28 cellular contexts compared by ENCODE assay signal in the genomic region with DNA sequence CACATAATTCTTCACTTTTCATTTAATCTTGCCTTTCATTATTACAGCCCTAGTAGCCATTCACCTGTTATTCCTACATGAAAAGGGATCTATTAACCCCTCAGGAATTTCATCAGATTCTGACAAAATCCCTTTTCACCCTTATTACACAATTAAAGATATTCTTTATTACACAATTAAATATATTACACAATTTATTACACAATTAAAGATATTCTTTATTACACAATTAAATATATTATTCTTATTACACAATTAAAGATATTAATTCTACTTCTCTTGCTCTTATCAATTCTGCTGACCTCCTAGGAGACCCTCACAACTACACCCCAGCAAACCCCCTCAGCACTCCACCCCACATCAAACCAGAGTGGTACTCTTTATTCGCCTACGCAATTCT.
DNase-seq lines count a peak whose midpoint lies in the region; ATAC-seq, FAIRE-seq and TF ChIP-seq lines count a peak whose summit lies in the region.
"Had no signal": no experiment of that assay in that cellular context is flagged by ENCODE, and none has a peak within 500 bp of the region (broad histone marks: within the 10 kb centered on the region; RNA-seq: fewer than 3 reads in every experiment).

No MANE protein-coding gene starts in this region.

- peak overlapping the region in 10 of 11 experiments; percentile 5 to 52 (median 36); a peak in 11 of 22 replicates for H3K4me2 ChIP-seq in BLaER1 treated with 17β-estradiol and CSF1 and Interleukin-3, amounts not matched to agents 10 nM and 100 nM
- no peak overlapping the region for H3K4me2 ChIP-seq in K562 (ENCODE audit: insufficient read depth, low read length)

- POLR2A ChIA-PET in K562 (lab: Yijun Ruan, JAX), result no interaction called here

- DNase-seq in K562 (ENCODE audit: extremely low read depth in 1 of 4, low spot score in 3 of 4), result no peak
- no peak for DNase-seq in memory B cell (ENCODE audit: low spot score in 2 of 2)
- DNase-seq in GF-D8 (lab: John Stamatoyannopoulos, UW), result no peak
- no peak for DNase-seq in activated CD8-positive, alpha-beta memory T cell treated with anti-CD3 and anti-CD28 coated beads, Interleukin-2, amount 10 ng/mL, durations not matched to agents 7 days and 5 days
- DNase-seq: 8988T; ACHN; AML-193; C1 segment of cervical spinal cord; CD4-positive, alpha-beta memory T cell; CD4-positive, CD25-positive, alpha-beta regulatory T cell; CD8-positive, alpha-beta memory T cell; COR-L47; DMS 273 treated with DMSO at 0.1 percent for 48 hours; DMS153; DMS53; DMS79; DND-41; EL had no signal

- no peaks in the 10 kb centered on the region for H3K9me1 ChIP-seq in K562 (ENCODE audit: control insufficient read depth, insufficient read depth, low read length)

- no peaks in the 10 kb centered on the region for H3K9me3 Mint-ChIP-seq in memory B cell
- no peaks in the 10 kb centered on the region for H3K9me3 Mint-ChIP-seq in activated CD8-positive, alpha-beta memory T cell treated with anti-CD3 and anti-CD28 coated beads, Interleukin-2, amount 10 ng/mL, durations not matched to agents 7 days and 5 days (ENCODE audit: low read depth)
- H3K9me3 Mint-ChIP-seq: CD4-positive, alpha-beta memory T cell; CD4-positive, CD25-positive, alpha-beta regulatory T cell; CD8-positive, alpha-beta memory T cell had no signal

- TF ChIP-seq CTCF in K562 (IDR thresholded peaks at IDR 0.05 in 2 of 3, conservative IDR thresholded peaks at IDR 0.05 in 1 of 3; ENCODE audit: insufficient read depth in 2 of 3, low read depth in 1 of 3, low read length in 3 of 3), result no peak

- H3K4me3 Mint-ChIP-seq in memory B cell, result no peak overlapping the region
- no peak overlapping the region for H3K4me3 Mint-ChIP-seq in activated CD8-positive, alpha-beta memory T cell treated with anti-CD3 and anti-CD28 coated beads, Interleukin-2, amount 10 ng/mL, durations not matched to agents 7 days and 5 days
- H3K4me3 Mint-ChIP-seq: B cell; CD14-positive monocyte; CD4-positive, alpha-beta memory T cell; CD4-positive, CD25-positive, alpha-beta regulatory T cell; CD8-positive, alpha-beta memory T cell had no signal

- H3K4me3 ChIP-seq in BLaER1 treated with 17β-estradiol and CSF1 and Interleukin-3, amounts not matched to agents 10 nM and 100 nM, result no peak overlapping the region
- no peak overlapping the region for H3K4me3 ChIP-seq in K562
- H3K4me3 ChIP-seq: GM12878 had no signal

- no peak for ATAC-seq in K562
- ATAC-seq in memory B cell (ENCODE audit: low read depth), result no peak
- ATAC-seq in activated CD8-positive, alpha-beta memory T cell treated with anti-CD3 and anti-CD28 coated beads, Interleukin-2, amount 10 ng/mL, durations not matched to agents 7 days and 5 days, result no peak
- ATAC-seq in GM18517 (IDR thresholded peaks at IDR 0.05; ENCODE audit: unreplicated experiment), result no peak
- ATAC-seq: GM12878 had no signal

- TF ChIP-seq RAD21 in K562 (CRISPR knock-in tag; conservative IDR thresholded peaks at IDR 0.05 in 1 of 2, IDR thresholded peaks at IDR 0.05 in 1 of 2), result no peak

- H3K36me3 ChIP-seq in BLaER1 treated with 17β-estradiol and CSF1 and Interleukin-3, amounts not matched to agents 10 nM and 100 nM, result no peaks in the 10 kb centered on the region
- no peaks in the 10 kb centered on the region for H3K36me3 ChIP-seq in K562 (ENCODE audit: control insufficient read depth, insufficient read depth, low read length)

- no peaks in the 10 kb centered on the region for H3K79me2 ChIP-seq in K562 (ENCODE audit: control insufficient read depth, insufficient read depth, low read length)

- in situ Hi-C loops in K562 (cut with MboI), result loop anchor here (5.0 to 25.0 kb wide), 2 partner anchors 383 to 1712 kb away; no protein-coding TSS in a partner anchor

- H3K27me3 Mint-ChIP-seq in memory B cell, result no peaks in the 10 kb centered on the region
- peaks cover 13% of the 10 kb centered on the region for H3K27me3 Mint-ChIP-seq in activated CD8-positive, alpha-beta memory T cell treated with anti-CD3 and anti-CD28 coated beads, Interleukin-2, amount 10 ng/mL, durations not matched to agents 7 days and 5 days
- H3K27me3 Mint-ChIP-seq: B cell had no signal

- no peaks in the 10 kb centered on the region for H3K27me3 ChIP-seq in BLaER1 treated with 17β-estradiol and CSF1 and Interleukin-3, amounts not matched to agents 10 nM and 100 nM
- peaks cover 15 to 17% of the 10 kb centered on the region in 2 experiments; a peak in 4 of 5 replicates for H3K27me3 ChIP-seq in K562 (ENCODE audit: control insufficient read depth in 2 of 2, insufficient read depth in 2 of 2, low read length in 2 of 2)

- peak overlapping the region; percentile 37 for H3K27ac Mint-ChIP-seq in memory B cell
- no peak overlapping the region for H3K27ac Mint-ChIP-seq in activated CD8-positive, alpha-beta memory T cell treated with anti-CD3 and anti-CD28 coated beads, Interleukin-2, amount 10 ng/mL, durations not matched to agents 7 days and 5 days
- H3K27ac Mint-ChIP-seq: B cell; CD4-positive, alpha-beta memory T cell; CD4-positive, CD25-positive, alpha-beta regulatory T cell; CD8-positive, alpha-beta memory T cell had no signal

- no peak overlapping the region for H2AFZ ChIP-seq in K562 (ENCODE audit: low read depth, low read length)

- no peaks in the 10 kb centered on the region for H3K36me3 Mint-ChIP-seq in memory B cell
- H3K36me3 Mint-ChIP-seq in activated CD8-positive, alpha-beta memory T cell treated with anti-CD3 and anti-CD28 coated beads, Interleukin-2, amount 10 ng/mL, durations not matched to agents 7 days and 5 days, result no peaks in the 10 kb centered on the region
- H3K36me3 Mint-ChIP-seq: CD14-positive monocyte; CD4-positive, alpha-beta memory T cell; CD4-positive, CD25-positive, alpha-beta regulatory T cell; CD8-positive, alpha-beta memory T cell had no signal

- CTCF ChIA-PET in K562 (lab: Yijun Ruan, JAX; ENCODE audit: low intra/inter-chr PET ratio), result no interaction called here
- CTCF ChIA-PET in activated CD8-positive, alpha-beta memory T cell treated with anti-CD3 and anti-CD28 coated beads, Interleukin-2, amount 10 ng/mL, durations not matched to agents 7 days and 5 days (lab: Charles Lee), result no interaction called here

- H3K9ac ChIP-seq in BLaER1 treated with 17β-estradiol and CSF1 and Interleukin-3, amounts not matched to agents 10 nM and 100 nM, result no peak overlapping the region
- H3K9ac ChIP-seq in K562 (ENCODE audit: insufficient read depth in 1 of 2, low read depth in 2 of 2, low read length in 2 of 2), result no peak overlapping the region

- intact Hi-C loops in K562 (cut with micrococcal nuclease), result no loop called here

- TF ChIP-seq POLR2A in K562 (conservative IDR thresholded peaks at IDR 0.05), result no peak

- peaks cover 7 to 11% (median 10%) of the 10 kb centered on the region in 10 experiments for H3K4me1 ChIP-seq in BLaER1 treated with 17β-estradiol and CSF1 and Interleukin-3, amounts not matched to agents 10 nM and 100 nM
- H3K4me1 ChIP-seq in K562 (replicated peaks in 1 of 2; ENCODE audit: control insufficient read depth in 2 of 2, insufficient read depth in 2 of 2, low read length in 2 of 2), result peaks cover 0 to 5% of the 10 kb centered on the region in 2 experiments; a peak in 1 of 5 replicates

- WGBS in K562 (ENCODE audit: insufficient coverage, low coverage, missing lambda C conversion rate), result 15% methylated on average over 2 of the region's 2 CpGs

- no peaks in the 10 kb centered on the region for H3K9me3 ChIP-seq in BLaER1 treated with 17β-estradiol and CSF1 and Interleukin-3, amounts not matched to agents 10 nM and 100 nM (replicated peaks in 1 of 11)
- no peaks in the 10 kb centered on the region for H3K9me3 ChIP-seq in K562 (replicated peaks; ENCODE audit: control insufficient read depth, insufficient read depth, low read depth, low read length)

- H4K20me1 ChIP-seq in BLaER1 treated with 17β-estradiol and CSF1 and Interleukin-3, amounts not matched to agents 10 nM and 100 nM, result no peaks in the 10 kb centered on the region
- H4K20me1 ChIP-seq in K562 (replicated peaks; ENCODE audit: control insufficient read depth, insufficient read depth, low read length), result no peaks in the 10 kb centered on the region

- no peak for TF ChIP-seq EP300 in K562 (IDR thresholded peaks at IDR 0.05; ENCODE audit: low read length)

- no TSS peak for BruUV-seq in K562 (replicated peaks; lab: Mats Ljungman, UMichigan)

- H3K27ac ChIP-seq in BLaER1 treated with 17β-estradiol and CSF1 and Interleukin-3, amounts not matched to agents 10 nM and 100 nM, result no peak overlapping the region
- H3K27ac ChIP-seq in K562 (ENCODE audit: extremely low read depth, low read depth, low read length), result no peak overlapping the region

- FAIRE-seq in G401.6 (lab: Jason Lieb, UNC) (peak; percentile 66), K562 (lab: Jason Lieb, UNC) (no peak)
- FAIRE-seq: A204.1, GM12878, GM12892, GM18507, GM19239 had no signal

- peaks cover 4% of the 10 kb centered on the region for H3K4me1 Mint-ChIP-seq in memory B cell
- H3K4me1 Mint-ChIP-seq in activated CD8-positive, alpha-beta memory T cell treated with anti-CD3 and anti-CD28 coated beads, Interleukin-2, amount 10 ng/mL, durations not matched to agents 7 days and 5 days, result no peaks in the 10 kb centered on the region
- H3K4me1 Mint-ChIP-seq: B cell; CD4-positive, CD25-positive, alpha-beta regulatory T cell had no signal

TF ChIP-seq in K562, 482 proteins besides CTCF, POLR2A, EP300 and RAD21:
- TF ChIP-seq CEBPB (tag; IDR thresholded peaks at IDR 0.05) (peak; percentile 75), ELF2 (CRISPR knock-in tag; IDR thresholded peaks at IDR 0.05) (no peak), CEBPG (CRISPR knock-in tag; IDR thresholded peaks at IDR 0.05) (no peak), CEBPG (tag; conservative IDR thresholded peaks at IDR 0.05 in 1 of 2, IDR thresholded peaks at IDR 0.05 in 1 of 2) (peak; percentile 17 to 75; a peak in 2 of 4 replicates)
